1 cellular context compared by ENCODE assay signal in the genomic region with DNA sequence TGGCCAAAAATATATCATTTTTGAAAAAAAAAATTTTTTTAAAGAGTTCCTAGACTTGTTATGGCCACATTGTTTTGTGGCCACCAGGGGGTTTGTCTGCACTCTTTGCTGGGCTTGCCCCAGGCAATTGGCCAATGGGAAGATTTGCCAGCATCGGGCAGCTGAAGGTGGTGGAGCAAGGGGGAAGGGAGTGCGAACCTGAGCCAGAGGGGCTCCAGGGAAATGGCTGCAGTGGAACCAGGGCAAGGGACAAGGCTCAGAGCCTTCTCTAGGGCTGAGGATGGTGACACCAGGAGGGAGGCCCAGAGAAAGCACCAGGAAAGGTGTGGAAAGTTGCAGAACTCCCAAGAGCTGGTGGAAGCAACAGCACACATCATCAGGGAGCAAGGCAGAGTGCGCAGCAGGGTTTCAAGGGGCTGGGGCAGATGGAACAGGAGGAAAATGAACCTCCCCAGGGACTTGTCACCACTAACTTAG.
TF ChIP-seq lines count a peak whose summit lies in the region.

No MANE protein-coding gene starts in this region.

TF ChIP-seq in HepG2, 621 proteins besides CTCF, POLR2A, EP300 and RAD21 (continued from another document):
- TF ChIP-seq ZNF552 (CRISPR knock-in tag; IDR thresholded peaks at IDR 0.05; ENCODE audit: borderline replicate concordance) (no peak), KLF11 (CRISPR knock-in tag; IDR thresholded peaks at IDR 0.05) (0 out of 2 replicates have a peak, but pooled peaks have one; percentile 51), KLF9 (CRISPR knock-in tag; IDR thresholded peaks at IDR 0.05; ENCODE audit: low read depth) (no peak), NR2C2 (CRISPR knock-in tag; IDR thresholded peaks at IDR 0.05; ENCODE audit: borderline replicate concordance) (no peak), ZNF780A (CRISPR knock-in tag; IDR thresholded peaks at IDR 0.05) (no peak), NR2F6 (IDR thresholded peaks at IDR 0.05) (no peak), NR2F6 (CRISPR knock-in tag; IDR thresholded peaks at IDR 0.05) (0 out of 2 replicates have a peak, but pooled peaks have one; percentile 14), ZNF761 (CRISPR knock-in tag; conservative IDR thresholded peaks at IDR 0.05) (0 out of 2 replicates have a peak, but pooled peaks have one; percentile 64), ZNF772 (CRISPR knock-in tag; IDR thresholded peaks at IDR 0.05) (no peak), RCOR2 (CRISPR knock-in tag; IDR thresholded peaks at IDR 0.05) (0 out of 2 replicates have a peak, but pooled peaks have one; percentile 14), ZFP41 (CRISPR knock-in tag; IDR thresholded peaks at IDR 0.05; ENCODE audit: borderline replicate concordance) (no peak), BORCS8-MEF2B (CRISPR knock-in tag; IDR thresholded peaks at IDR 0.05) (peak; percentile 72; the same call in 1 of the 2 replicates), ZNF282 (IDR thresholded peaks at IDR 0.05; ENCODE audit: partially characterized antibody) (no peak), ZNF335 (CRISPR knock-in tag; IDR thresholded peaks at IDR 0.05) (no peak), XBP1 (CRISPR knock-in tag; IDR thresholded peaks at IDR 0.05) (no peak), SOX6 (IDR thresholded peaks at IDR 0.05) (no peak), SOX6 (CRISPR knock-in tag; IDR thresholded peaks at IDR 0.05) (peak; percentile 16; the same call in 1 of the 2 replicates), ZBTB1 (CRISPR knock-in tag; IDR thresholded peaks at IDR 0.05; ENCODE audit: borderline replicate concordance) (no peak), NAIF1 (CRISPR knock-in tag; IDR thresholded peaks at IDR 0.05; ENCODE audit: borderline replicate concordance) (no peak)
- TF ChIP-seq, protein P1, sequence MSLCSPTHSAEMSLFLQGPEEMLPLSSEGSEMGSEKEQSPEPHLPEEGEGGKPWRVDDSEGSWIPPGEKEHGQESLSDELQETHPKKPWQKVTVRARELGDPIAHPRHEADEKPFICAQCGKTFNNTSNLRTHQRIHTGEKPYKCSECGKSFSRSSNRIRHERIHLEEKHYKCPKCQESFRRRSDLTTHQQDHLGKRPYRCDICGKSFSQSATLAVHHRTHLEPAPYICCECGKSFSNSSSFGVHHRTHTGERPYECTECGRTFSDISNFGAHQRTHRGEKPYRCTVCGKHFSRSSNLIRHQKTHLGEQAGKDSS (CRISPR knock-in tag; IDR thresholded peaks at IDR 0.05; ENCODE audit: borderline replicate concordance, low read depth): 0 out of 2 replicates have a peak, but pooled peaks have one; percentile 43
- TF ChIP-seq, protein P2, sequence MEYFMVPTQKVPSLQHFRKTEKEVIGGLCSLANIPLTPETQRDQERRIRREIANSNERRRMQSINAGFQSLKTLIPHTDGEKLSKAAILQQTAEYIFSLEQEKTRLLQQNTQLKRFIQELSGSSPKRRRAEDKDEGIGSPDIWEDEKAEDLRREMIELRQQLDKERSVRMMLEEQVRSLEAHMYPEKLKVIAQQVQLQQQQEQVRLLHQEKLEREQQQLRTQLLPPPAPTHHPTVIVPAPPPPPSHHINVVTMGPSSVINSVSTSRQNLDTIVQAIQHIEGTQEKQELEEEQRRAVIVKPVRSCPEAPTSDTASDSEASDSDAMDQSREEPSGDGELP (IDR thresholded peaks at IDR 0.05; ENCODE audit: borderline replicate concordance, low read depth): peak; percentile 68; the same call in 1 of the 2 replicates
- TF ChIP-seq, protein P3, sequence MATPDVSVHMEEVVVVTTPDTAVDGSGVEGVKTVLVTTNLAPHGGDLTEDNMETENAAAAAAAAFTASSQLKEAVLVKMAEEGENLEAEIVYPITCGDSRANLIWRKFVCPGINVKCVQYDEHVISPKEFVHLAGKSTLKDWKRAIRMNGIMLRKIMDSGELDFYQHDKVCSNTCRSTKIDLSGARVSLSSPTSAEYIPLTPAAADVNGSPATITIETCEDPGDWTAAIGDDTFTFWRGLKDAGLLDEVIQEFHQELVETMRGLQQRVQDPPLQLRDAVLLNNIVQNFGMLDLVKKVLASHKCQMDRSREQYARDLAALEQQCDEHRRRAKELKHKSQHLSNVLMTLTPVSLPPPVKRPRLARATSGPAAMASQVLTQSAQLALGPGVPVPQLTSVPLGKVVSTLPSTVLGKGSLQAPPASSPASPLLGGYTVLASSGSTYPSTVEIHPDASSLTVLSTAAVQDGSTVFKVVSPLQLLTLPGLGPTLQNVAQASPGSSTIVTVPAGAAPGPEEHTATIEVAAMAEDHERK (CRISPR knock-in tag; IDR thresholded peaks at IDR 0.05; ENCODE audit: low read depth): no peak
- TF ChIP-seq, protein P4, sequence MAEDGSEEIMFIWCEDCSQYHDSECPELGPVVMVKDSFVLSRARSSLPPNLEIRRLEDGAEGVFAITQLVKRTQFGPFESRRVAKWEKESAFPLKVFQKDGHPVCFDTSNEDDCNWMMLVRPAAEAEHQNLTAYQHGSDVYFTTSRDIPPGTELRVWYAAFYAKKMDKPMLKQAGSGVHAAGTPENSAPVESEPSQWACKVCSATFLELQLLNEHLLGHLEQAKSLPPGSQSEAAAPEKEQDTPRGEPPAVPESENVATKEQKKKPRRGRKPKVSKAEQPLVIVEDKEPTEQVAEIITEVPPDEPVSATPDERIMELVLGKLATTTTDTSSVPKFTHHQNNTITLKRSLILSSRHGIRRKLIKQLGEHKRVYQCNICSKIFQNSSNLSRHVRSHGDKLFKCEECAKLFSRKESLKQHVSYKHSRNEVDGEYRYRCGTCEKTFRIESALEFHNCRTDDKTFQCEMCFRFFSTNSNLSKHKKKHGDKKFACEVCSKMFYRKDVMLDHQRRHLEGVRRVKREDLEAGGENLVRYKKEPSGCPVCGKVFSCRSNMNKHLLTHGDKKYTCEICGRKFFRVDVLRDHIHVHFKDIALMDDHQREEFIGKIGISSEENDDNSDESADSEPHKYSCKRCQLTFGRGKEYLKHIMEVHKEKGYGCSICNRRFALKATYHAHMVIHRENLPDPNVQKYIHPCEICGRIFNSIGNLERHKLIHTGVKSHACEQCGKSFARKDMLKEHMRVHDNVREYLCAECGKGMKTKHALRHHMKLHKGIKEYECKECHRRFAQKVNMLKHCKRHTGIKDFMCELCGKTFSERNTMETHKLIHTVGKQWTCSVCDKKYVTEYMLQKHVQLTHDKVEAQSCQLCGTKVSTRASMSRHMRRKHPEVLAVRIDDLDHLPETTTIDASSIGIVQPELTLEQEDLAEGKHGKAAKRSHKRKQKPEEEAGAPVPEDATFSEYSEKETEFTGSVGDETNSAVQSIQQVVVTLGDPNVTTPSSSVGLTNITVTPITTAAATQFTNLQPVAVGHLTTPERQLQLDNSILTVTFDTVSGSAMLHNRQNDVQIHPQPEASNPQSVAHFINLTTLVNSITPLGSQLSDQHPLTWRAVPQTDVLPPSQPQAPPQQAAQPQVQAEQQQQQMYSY (CRISPR knock-in tag; IDR thresholded peaks at IDR 0.05): no peak
- TF ChIP-seq, protein P5, sequence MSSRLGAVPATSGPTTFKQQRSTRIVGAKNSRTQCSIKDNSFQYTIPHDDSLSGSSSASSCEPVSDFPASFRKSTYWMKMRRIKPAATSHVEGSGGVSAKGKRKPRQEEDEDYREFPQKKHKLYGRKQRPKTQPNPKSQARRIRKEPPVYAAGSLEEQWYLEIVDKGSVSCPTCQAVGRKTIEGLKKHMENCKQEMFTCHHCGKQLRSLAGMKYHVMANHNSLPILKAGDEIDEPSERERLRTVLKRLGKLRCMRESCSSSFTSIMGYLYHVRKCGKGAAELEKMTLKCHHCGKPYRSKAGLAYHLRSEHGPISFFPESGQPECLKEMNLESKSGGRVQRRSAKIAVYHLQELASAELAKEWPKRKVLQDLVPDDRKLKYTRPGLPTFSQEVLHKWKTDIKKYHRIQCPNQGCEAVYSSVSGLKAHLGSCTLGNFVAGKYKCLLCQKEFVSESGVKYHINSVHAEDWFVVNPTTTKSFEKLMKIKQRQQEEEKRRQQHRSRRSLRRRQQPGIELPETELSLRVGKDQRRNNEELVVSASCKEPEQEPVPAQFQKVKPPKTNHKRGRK (CRISPR knock-in tag; IDR thresholded peaks at IDR 0.05): peak; percentile 61; the same call in 1 of the 2 replicates
TF ChIP-seq in HepG2: peak in this region for 69.
